Comparison of ENCODE assay signal across 8 cellular contexts in the genomic region with DNA sequence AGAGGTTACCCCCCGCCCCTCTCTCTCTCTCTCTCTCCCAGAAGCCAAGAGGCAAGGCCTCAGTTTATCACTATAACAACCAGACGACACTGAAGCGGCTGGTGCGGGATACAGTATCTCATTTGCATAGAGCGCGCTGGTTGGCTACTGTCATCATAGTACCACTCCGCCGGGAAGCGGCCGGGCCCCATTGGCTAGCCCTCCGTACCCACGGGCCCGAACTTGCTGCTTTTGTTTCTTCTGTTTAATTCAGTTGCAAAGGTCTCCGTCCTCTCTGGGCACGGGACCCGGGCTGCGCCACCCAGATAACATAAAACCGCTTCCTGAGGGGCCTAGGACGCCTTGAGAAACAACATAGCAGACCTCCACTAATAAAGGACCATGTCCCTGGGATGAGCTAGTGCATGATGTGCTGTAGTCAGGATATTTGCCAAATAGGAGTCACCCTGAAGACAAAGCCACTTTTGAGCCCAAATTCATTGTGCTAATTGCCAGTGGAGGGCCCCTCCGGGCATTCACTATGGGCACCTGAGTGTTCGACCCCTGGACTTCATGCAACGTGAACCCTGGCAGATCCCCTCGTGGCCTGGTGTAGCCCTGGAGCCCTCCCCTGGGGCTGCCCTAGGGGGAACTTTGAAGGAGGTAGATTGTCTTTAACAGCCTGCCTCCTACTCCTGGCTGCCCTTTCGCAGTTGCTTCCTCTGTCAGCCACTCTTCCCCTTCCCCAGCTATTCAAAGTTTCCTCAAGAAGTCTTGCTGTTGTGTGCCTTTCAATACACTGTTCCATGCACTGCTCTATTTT. TPM values are rescaled to one million over a fixed set of nuclear protein-coding genes. Genes with fewer than 3 reads are reported as not detected.
DNase-seq lines count a peak whose midpoint lies in the region; ATAC-seq and TF ChIP-seq lines count a peak whose summit lies in the region.

A gene (minus strand): TSS at position 91 of the 802 bp plus-strand sequence. CDS start 242 bp downstream, outside the sequence.

- H3K4me3 ChIP-seq in lung: no peak within 1 kb of the TSS

- DNase-seq in GM04504 (ENCODE audit: low read depth): peak; percentile 9
- DNase-seq in NCI-H345 (lab: John Stamatoyannopoulos, UW): peak; percentile 90
- peak; percentile 9 to 22 for DNase-seq in activated CD8-positive, alpha-beta memory T cell treated with anti-CD3 and anti-CD28 coated beads for 4 hours (ENCODE audit: low read depth in 2 of 2)
- peak; percentile 86 for DNase-seq in ecto neural progenitor cell (ENCODE audit: low spot score)
- DNase-seq in lung (ENCODE audit: low spot score): peak; percentile 54
- DNase-seq in stimulated activated CD4-positive, alpha-beta T cell treated with anti-CD3 and anti-CD28 coated beads, TNF-alpha, amount 100 ng/mL, for 24 hours (ENCODE audit: low read depth in 3 of 3): peak; percentile 15 to 56 (median 28)

- 4 to 25% methylated on average over 23 to 24 of the region's 24 CpGs for WGBS in lung, 2 donors

- TF ChIP-seq CTCF in lung (IDR thresholded peaks at IDR 0.05; ENCODE audit: control extremely low read depth, extremely low read depth): no peak

- ATAC-seq in HG03025 (IDR thresholded peaks at IDR 0.05; ENCODE audit: low FRiP score, unreplicated experiment) (peak; percentile 81), lung (ENCODE audit: insufficient read depth, low FRiP score) (peak; percentile 86), HG02840 (IDR thresholded peaks at IDR 0.05; ENCODE audit: low FRiP score, unreplicated experiment) (no peak)

- H3K9me3 ChIP-seq in lung (ENCODE audit: control insufficient read depth in 2 of 2, insufficient read depth in 1 of 2, low read length in 1 of 2): no peaks in the 10 kb centered on the region

- H3K36me3 ChIP-seq in lung (ENCODE audit: control insufficient read depth in 2 of 2, insufficient read depth in 2 of 2, low read length in 2 of 2): no peaks in the 10 kb centered on the region

- peak within 1 kb of the TSS in 1 of 2 donors; percentile 20 for H3K27ac ChIP-seq in lung (ENCODE audit: low read depth in 1 of 2, low read length in 1 of 2)

- no peaks in the 10 kb centered on the region for H3K27me3 ChIP-seq in lung (ENCODE audit: control insufficient read depth, insufficient read depth)

- H3K4me1 ChIP-seq in lung (ENCODE audit: control insufficient read depth in 2 of 2, insufficient read depth in 2 of 2, low read length in 2 of 2): no peaks in the 10 kb centered on the region

RNA-seq across cellular contexts. Expression of the gene that starts here (rescaled TPM):
- total RNA-seq in lung: 1 to 10 TPM; 3.8 to 5.0 TPM
- polyA plus RNA-seq in lung: 1 to 10 TPM in 1 of 2 donors, under 1 TPM in 1; 0.35 to 1.1 TPM

Comparison
In these comparisons a context has a peak if more than half of its experiments do, and no peak if none do; other contexts are left out.
1. DNase-seq: peak in every context shown above with its lines; median percentile 90 in NCI-H345; 86 in ecto neural progenitor cell; 54 in lung; 28 in stimulated activated CD4-positive, alpha-beta T cell treated with anti-CD3 and anti-CD28 coated beads, TNF-alpha, amount 100 ng/mL, for 24 hours; 16 in activated CD8-positive, alpha-beta memory T cell treated with anti-CD3 and anti-CD28 coated beads for 4 hours; 9 in GM04504.